ENCODE assay signal across 20 cellular contexts in genomic region chr3:65884072-65884471, GRCh38.
DNase-seq lines count a peak whose midpoint lies in the region; ATAC-seq and TF ChIP-seq lines count a peak whose summit lies in the region.
"Had no signal": no experiment of that assay in that cellular context is flagged by ENCODE, and none has a peak within 500 bp of the region (broad histone marks: within the 10 kb centered on the region; RNA-seq: fewer than 3 reads in every experiment).

No MANE protein-coding gene starts in this region.

- no peak overlapping the region for H3K9ac ChIP-seq in mucosa of rectum (ENCODE audit: low read depth in 1 of 2, low read length in 2 of 2)

- no peak for TF ChIP-seq CTCF in chondrocyte (IDR thresholded peaks at IDR 0.05)
- no peak for TF ChIP-seq CTCF in thoracic aorta (IDR thresholded peaks at IDR 0.05)

- H3K27me3 ChIP-seq in mucosa of rectum (ENCODE audit: control insufficient read depth in 2 of 2, insufficient read depth in 2 of 2, low read length in 2 of 2) = no peaks in the 10 kb centered on the region
- H3K27me3 ChIP-seq in thoracic aorta (replicated peaks; ENCODE audit: insufficient read depth) = no peaks in the 10 kb centered on the region
- H3K27me3 ChIP-seq: gastrocnemius medialis, vagina had no signal

- H3K27me3 Mint-ChIP-seq in chondrocyte (ENCODE audit: low read depth) (no peaks in the 10 kb centered on the region), immature natural killer cell (ENCODE audit: low read depth in 3 of 3) (peaks cover 1 to 10% (median 4%) of the 10 kb centered on the region in 3 donors)
- H3K27me3 Mint-ChIP-seq: brain had no signal

- DNase-seq in NCI-H748 (lab: John Stamatoyannopoulos, UW; ENCODE audit: unreplicated experiment) (peak; percentile 30), NCI-H748 treated with DMSO at 0.1 percent for 48 hours (lab: John Stamatoyannopoulos, UW) (no peak), chondrocyte (ENCODE audit: low spot score) (no peak), thoracic aorta (ENCODE audit: low spot score) (no peak), immature natural killer cell (no peak), NCI-H446 (lab: John Stamatoyannopoulos, UW) (no peak)
- DNase-seq: CD8-positive, alpha-beta T cell; effector CD4-positive, alpha-beta T cell; gastrocnemius medialis; Karpas-422; NCI-H187; retina had no signal

- no peaks in the 10 kb centered on the region for H3K9me3 Mint-ChIP-seq in chondrocyte (ENCODE audit: low read depth)
- peaks cover 0 to 16% (median 0%) of the 10 kb centered on the region in 6 donors for H3K9me3 Mint-ChIP-seq in immature natural killer cell
- H3K9me3 Mint-ChIP-seq: brain had no signal

- H3K4me1 ChIP-seq in mucosa of rectum (ENCODE audit: control insufficient read depth in 2 of 2, insufficient read depth in 2 of 2, low read length in 2 of 2) (peaks cover 0 to 4% of the 10 kb centered on the region in 2 donors), thoracic aorta (ENCODE audit: control insufficient read depth in 1 of 2, low read depth in 2 of 2) (peaks cover 2 to 32% of the 10 kb centered on the region in 2 donors)

- H3K36me3 ChIP-seq in mucosa of rectum (ENCODE audit: control insufficient read depth in 2 of 2, insufficient read depth in 2 of 2, low read length in 2 of 2) = no peaks in the 10 kb centered on the region
- no peaks in the 10 kb centered on the region for H3K36me3 ChIP-seq in thoracic aorta
- H3K36me3 ChIP-seq: gastrocnemius medialis, vagina had no signal

- H3K27ac Mint-ChIP-seq in chondrocyte (ENCODE audit: unreplicated experiment) (peak overlapping the region; percentile 87), immature natural killer cell (no peak overlapping the region)
- H3K27ac Mint-ChIP-seq: CD8-positive, alpha-beta T cell; stimulated activated effector memory CD8-positive, alpha-beta T cell treated with anti-CD3 and anti-CD28 coated beads, Interleukin-12 subunit alpha, Interleukin-12 subunit beta, amount 100 ng/mL, for 72 hours had no signal

- ATAC-seq in thoracic aorta (ENCODE audit: insufficient number of reproducible peaks, low FRiP score, low read depth) (no peak), HG03439 (IDR thresholded peaks at IDR 0.05; ENCODE audit: unreplicated experiment) (no peak)
- ATAC-seq: CD8-positive, alpha-beta T cell; gastrocnemius medialis; GM12878; Right ventricle myocardium inferior; stimulated activated effector memory CD8-positive, alpha-beta T cell treated with anti-CD3 and anti-CD28 coated beads, Interleukin-12 subunit alpha, Interleukin-12 subunit beta, amount 100 ng/mL, for 72 hours had no signal

- H3K9me3 ChIP-seq in mucosa of rectum (ENCODE audit: control insufficient read depth in 2 of 2, low read length in 2 of 2) (no peaks in the 10 kb centered on the region), thoracic aorta (no peaks in the 10 kb centered on the region)
- H3K9me3 ChIP-seq: gastrocnemius medialis, vagina had no signal

- H3K4me3 Mint-ChIP-seq in chondrocyte (ENCODE audit: unreplicated experiment) (peak overlapping the region; percentile 50), immature natural killer cell (no peak overlapping the region)
- H3K4me3 Mint-ChIP-seq: CD8-positive, alpha-beta T cell; stimulated activated effector memory CD8-positive, alpha-beta T cell treated with anti-CD3 and anti-CD28 coated beads, Interleukin-12 subunit alpha, Interleukin-12 subunit beta, amount 100 ng/mL, for 72 hours had no signal

- H3K36me3 Mint-ChIP-seq in chondrocyte (ENCODE audit: low read depth) (no peaks in the 10 kb centered on the region), immature natural killer cell (no peaks in the 10 kb centered on the region)
- H3K36me3 Mint-ChIP-seq: brain; CD8-positive, alpha-beta T cell; stimulated activated effector memory CD8-positive, alpha-beta T cell treated with anti-CD3 and anti-CD28 coated beads, Interleukin-12 subunit alpha, Interleukin-12 subunit beta, amount 100 ng/mL, for 72 hours had no signal

- H3K4me3 ChIP-seq in mucosa of rectum (ENCODE audit: low read length in 2 of 2) (peak overlapping the region; percentile 9 to 21), thoracic aorta (peak overlapping the region; percentile 28)
- H3K4me3 ChIP-seq: gastrocnemius medialis, GM12878, vagina had no signal

- H3K4me1 Mint-ChIP-seq in chondrocyte (ENCODE audit: low read depth) (peaks cover 48% of the 10 kb centered on the region), immature natural killer cell (no peaks in the 10 kb centered on the region)
- H3K4me1 Mint-ChIP-seq: stimulated activated effector memory CD8-positive, alpha-beta T cell treated with anti-CD3 and anti-CD28 coated beads, Interleukin-12 subunit alpha, Interleukin-12 subunit beta, amount 100 ng/mL, for 72 hours had no signal

- H3K27ac ChIP-seq in mucosa of rectum (ENCODE audit: low read depth in 2 of 2, low read length in 2 of 2) (peak overlapping the region; percentile 41 to 57), thoracic aorta (no peak overlapping the region)
- H3K27ac ChIP-seq: gastrocnemius medialis, HL-60, vagina had no signal

Comparison
In these comparisons a context has a peak if more than half of its experiments do, and no peak if none do; other contexts are left out.
1. H3K27ac ChIP-seq: peak in mucosa of rectum (2 of 2); none in thoracic aorta (0 of 2).